Comparison of ENCODE assay signal across 11 cellular contexts in the genomic region with DNA sequence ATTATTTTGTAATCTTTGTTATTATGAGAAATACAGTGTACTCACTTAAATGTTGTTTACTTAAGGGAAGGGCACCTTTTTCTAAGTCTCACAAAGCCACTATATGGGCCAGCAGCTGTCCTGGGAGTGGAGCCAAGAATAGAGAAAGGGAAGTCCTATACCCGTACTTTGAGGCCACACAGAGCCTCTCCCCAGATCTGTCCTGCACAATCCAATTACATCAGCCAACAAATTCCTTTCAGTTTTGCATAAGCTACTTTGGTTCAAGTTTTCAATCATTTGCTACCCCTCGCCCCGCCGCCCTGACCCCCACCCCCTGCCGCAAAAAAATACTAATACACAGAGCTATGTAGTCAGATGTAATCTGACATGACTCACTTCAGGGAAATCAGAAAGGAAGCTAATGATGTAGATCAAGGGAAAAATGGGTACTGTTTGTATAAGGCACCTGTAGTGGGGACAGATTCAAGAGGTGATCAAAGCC.
A peak's percentile ranks its signal among the peaks of the same experiment; 100 is the strongest.
DNase-seq lines count a peak whose midpoint lies in the region; ATAC-seq and TF ChIP-seq lines count a peak whose summit lies in the region.
"Had no signal": no experiment of that assay in that cellular context is flagged by ENCODE, and none has a peak within 500 bp of the region (broad histone marks: within the 10 kb centered on the region; RNA-seq: fewer than 3 reads in every experiment).

No MANE protein-coding gene starts in this region.

- peaks cover 7% of the 10 kb centered on the region for H3K4me1 ChIP-seq in left ventricle myocardium inferior
- peaks cover 11% of the 10 kb centered on the region for H3K4me1 ChIP-seq in suprapubic skin

- peaks cover 23% of the 10 kb centered on the region for H3K9me3 ChIP-seq in left ventricle myocardium inferior (replicated peaks)
- peaks cover 11% of the 10 kb centered on the region for H3K9me3 ChIP-seq in suprapubic skin

- no peak for ATAC-seq in GM18505 (IDR thresholded peaks at IDR 0.05; ENCODE audit: unreplicated experiment)

- H3K4me3 ChIP-seq in left ventricle myocardium inferior (no peak overlapping the region), suprapubic skin (no peak overlapping the region)
- H3K4me3 ChIP-seq: cardiac muscle cell had no signal

- no peak for TF ChIP-seq EP300 in suprapubic skin (IDR thresholded peaks at IDR 0.05)

- DNase-seq in NCI-H345 (lab: John Stamatoyannopoulos, UW) (peak; percentile 43), NCI-H345 treated with DMSO at 0.1 percent for 48 hours (lab: John Stamatoyannopoulos, UW; ENCODE audit: unreplicated experiment) (no peak), SKM-1 (lab: John Stamatoyannopoulos, UW; ENCODE audit: unreplicated experiment) (peak; percentile 17), left ventricle myocardium inferior (no peak), suprapubic skin (ENCODE audit: low spot score in 2 of 2) (no peak), NCI-H1436 (lab: John Stamatoyannopoulos, UW) (no peak), GM13976 (ENCODE audit: low spot score) (no peak)
- DNase-seq: activated CD4-positive, alpha-beta T cell treated with anti-CD3 and anti-CD28 coated beads, Interleukin-2, amount 50 U/mL, for 1 hour; stimulated activated CD4-positive, alpha-beta T cell treated with anti-CD3 and anti-CD28 coated beads, Interleukin-2, amount 100 ng/mL, for 48 hours had no signal

- TF ChIP-seq POLR2A in suprapubic skin (IDR thresholded peaks at IDR 0.05): no peak
- no peak for TF ChIP-seq POLR2A in GM18505 (IDR thresholded peaks at IDR 0.05; ENCODE audit: borderline replicate concordance, extremely low read depth, insufficient read depth, insufficient read length)

- in situ Hi-C loops in GM13976 (cut with MboI; ENCODE audit: low sequenced_read_pairs, unreplicated experiment): no loop called here

- TF ChIP-seq CTCF in left ventricle myocardium inferior (IDR thresholded peaks at IDR 0.05; ENCODE audit: borderline replicate concordance) (no peak), suprapubic skin (IDR thresholded peaks at IDR 0.05) (no peak), GM13976 (IDR thresholded peaks at IDR 0.05; ENCODE audit: borderline replicate concordance, control extremely low read depth, extremely low read depth, insufficient read depth, missing control alignments) (no peak)

- intact Hi-C loops in left ventricle myocardium inferior (cut with micrococcal nuclease): no loop called here

- H3K36me3 ChIP-seq in left ventricle myocardium inferior: no peaks in the 10 kb centered on the region
- H3K36me3 ChIP-seq in suprapubic skin: no peaks in the 10 kb centered on the region
- H3K36me3 ChIP-seq: cardiac muscle cell had no signal

- peak overlapping the region; percentile 18 for H3K27ac ChIP-seq in left ventricle myocardium inferior (replicated peaks)
- peak overlapping the region; percentile 60 for H3K27ac ChIP-seq in suprapubic skin
- H3K27ac ChIP-seq: cardiac muscle cell had no signal

- WGBS in suprapubic skin: 27% methylated on average over 5 of the region's 5 CpGs

- H3K27me3 ChIP-seq in left ventricle myocardium inferior (ENCODE audit: low read depth): no peaks in the 10 kb centered on the region
- H3K27me3 ChIP-seq in suprapubic skin: no peaks in the 10 kb centered on the region
- H3K27me3 ChIP-seq: cardiac muscle cell had no signal

Comparison
In these comparisons a context has a peak if more than half of its experiments do, and no peak if none do; other contexts are left out.
1. DNase-seq: peak in NCI-H345 (single experiment) and SKM-1 (single experiment); none in NCI-H345 treated with DMSO at 0.1 percent for 48 hours (single experiment), left ventricle myocardium inferior (single experiment), suprapubic skin (0 of 2), NCI-H1436 (single experiment) and GM13976 (single experiment).